Comparison of ENCODE assay signal across 1 cellular context in genomic region chr7:157141525-157142060, GRCh38.
TF ChIP-seq lines count a peak whose summit lies in the region.

No MANE protein-coding gene starts in this region.

TF ChIP-seq in GM23338, 12 proteins besides CTCF, POLR2A, EP300 and RAD21 (continued from another document):
- TF ChIP-seq, protein P1, sequence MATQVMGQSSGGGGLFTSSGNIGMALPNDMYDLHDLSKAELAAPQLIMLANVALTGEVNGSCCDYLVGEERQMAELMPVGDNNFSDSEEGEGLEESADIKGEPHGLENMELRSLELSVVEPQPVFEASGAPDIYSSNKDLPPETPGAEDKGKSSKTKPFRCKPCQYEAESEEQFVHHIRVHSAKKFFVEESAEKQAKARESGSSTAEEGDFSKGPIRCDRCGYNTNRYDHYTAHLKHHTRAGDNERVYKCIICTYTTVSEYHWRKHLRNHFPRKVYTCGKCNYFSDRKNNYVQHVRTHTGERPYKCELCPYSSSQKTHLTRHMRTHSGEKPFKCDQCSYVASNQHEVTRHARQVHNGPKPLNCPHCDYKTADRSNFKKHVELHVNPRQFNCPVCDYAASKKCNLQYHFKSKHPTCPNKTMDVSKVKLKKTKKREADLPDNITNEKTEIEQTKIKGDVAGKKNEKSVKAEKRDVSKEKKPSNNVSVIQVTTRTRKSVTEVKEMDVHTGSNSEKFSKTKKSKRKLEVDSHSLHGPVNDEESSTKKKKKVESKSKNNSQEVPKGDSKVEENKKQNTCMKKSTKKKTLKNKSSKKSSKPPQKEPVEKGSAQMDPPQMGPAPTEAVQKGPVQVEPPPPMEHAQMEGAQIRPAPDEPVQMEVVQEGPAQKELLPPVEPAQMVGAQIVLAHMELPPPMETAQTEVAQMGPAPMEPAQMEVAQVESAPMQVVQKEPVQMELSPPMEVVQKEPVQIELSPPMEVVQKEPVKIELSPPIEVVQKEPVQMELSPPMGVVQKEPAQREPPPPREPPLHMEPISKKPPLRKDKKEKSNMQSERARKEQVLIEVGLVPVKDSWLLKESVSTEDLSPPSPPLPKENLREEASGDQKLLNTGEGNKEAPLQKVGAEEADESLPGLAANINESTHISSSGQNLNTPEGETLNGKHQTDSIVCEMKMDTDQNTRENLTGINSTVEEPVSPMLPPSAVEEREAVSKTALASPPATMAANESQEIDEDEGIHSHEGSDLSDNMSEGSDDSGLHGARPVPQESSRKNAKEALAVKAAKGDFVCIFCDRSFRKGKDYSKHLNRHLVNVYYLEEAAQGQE (IDR thresholded peaks at IDR 0.05; ENCODE audit: unreplicated experiment): no peak
- TF ChIP-seq ZNF114 (CRISPR knock-in tag; IDR thresholded peaks at IDR 0.05): no peak
- no peak for TF ChIP-seq CREB1 (CRISPR knock-in tag; IDR thresholded peaks at IDR 0.05; ENCODE audit: low read depth)
- TF ChIP-seq ETS1 (IDR thresholded peaks at IDR 0.05): no peak
